ENCODE assay signal across 23 cellular contexts in genomic region chr1:182085726-182086125, GRCh38. TPM values are rescaled to one million over a fixed set of nuclear protein-coding genes. Genes with fewer than 3 reads are reported as not detected.
"Had no signal": no experiment of that assay in that cellular context is flagged by ENCODE, and none has a peak within 500 bp of the region (broad histone marks: within the 10 kb centered on the region; RNA-seq: fewer than 3 reads in every experiment).

No MANE protein-coding gene starts in this region.

- H3K27ac ChIP-seq: left lung, lower lobe of right lung, neural progenitor cell had no signal

- DNase-seq: activated CD4-positive, alpha-beta T cell treated with anti-CD3 and anti-CD28 coated beads for 1 hour; activated CD4-positive, alpha-beta T cell treated with anti-CD3 and anti-CD28 coated beads, Interleukin-2, amount 50 U/mL, for 48 hours; activated gamma-delta T cell treated with Interleukin-2 at 50 U/mL for 16 hours; activated T-cell treated with anti-CD3 and anti-CD28 coated beads, Interleukin-2, amount 50 U/mL, for 4 hours; dermis blood vessel endothelial cell; effector CD8-positive, alpha-beta T cell; left lung; lower lobe of right lung; mesenchymal stem cell; natural killer cell; spleen; stimulated activated CD4-positive, alpha-beta T cell treated with anti-CD3 and anti-CD28 coated beads, Interleukin-2, amount 100 ng/mL, for 48 hours; stimulated activated naive CD4-positive, alpha-beta T cell treated with Interleukin-2 at 50 U/mL for 16 hours had no signal

- H3K9me3 ChIP-seq: left lung, lower lobe of right lung, spleen, tibial nerve had no signal

- H3K36me3 Mint-ChIP-seq: activated naive CD4-positive, alpha-beta T cell treated with anti-CD3 and anti-CD28 coated beads, Interleukin-2, amount 50 U/mL, for 72 hours; natural killer cell; neural progenitor cell; WTC11 had no signal

- H3K4me2 ChIP-seq: neural progenitor cell had no signal

- H3K36me3 ChIP-seq: left lung, lower lobe of right lung, neural progenitor cell, spleen, tibial nerve had no signal

- H3K4me3 Mint-ChIP-seq: activated T-cell treated with anti-CD3 and anti-CD28 coated beads, Interleukin-2, amount 50 U/mL, for 4 hours; activated T-helper 17 cell treated with anti-CD3 and anti-CD28 coated beads, Interleukin-2, amount 50 U/mL, for 72 hours; central memory CD8-positive, alpha-beta T cell; natural killer cell; neural progenitor cell; WTC11 had no signal

- H3K27ac Mint-ChIP-seq: natural killer cell, neural progenitor cell, WTC11 had no signal

- H3K27me3 ChIP-seq: left lung, neural progenitor cell, spleen, tibial nerve had no signal

- H3K9me3 Mint-ChIP-seq: activated naive CD4-positive, alpha-beta T cell treated with anti-CD3 and anti-CD28 coated beads, Interleukin-2, amount 50 U/mL, for 72 hours; activated T-cell treated with anti-CD3 and anti-CD28 coated beads, Interleukin-2, amount 50 U/mL, for 4 hours; activated T-helper 17 cell treated with anti-CD3 and anti-CD28 coated beads, Interleukin-2, amount 50 U/mL, for 72 hours; central memory CD8-positive, alpha-beta T cell; natural killer cell; neural progenitor cell; WTC11 had no signal

- H3K9ac ChIP-seq: neural progenitor cell had no signal

- H3K4me1 ChIP-seq: neural progenitor cell had no signal

- H3K27me3 Mint-ChIP-seq: activated T-helper 17 cell treated with anti-CD3 and anti-CD28 coated beads, Interleukin-2, amount 50 U/mL, for 72 hours; central memory CD8-positive, alpha-beta T cell had no signal

- H3K4me3 ChIP-seq: left lung, lower lobe of right lung, neural progenitor cell, spleen, tibial nerve had no signal

RNA-seq across cellular contexts. Expression of gene ZNF648, which starts 24.2 kb away (rescaled TPM):
- total RNA-seq: activated T-cell treated with anti-CD3 and anti-CD28 coated beads, Interleukin-2, amount 50 U/mL, for 4 hours; bronchial epithelial cell; dermis blood vessel endothelial cell; lower lobe of right lung; natural killer cell; omental fat pad; right cardiac atrium; T-helper 2 cell treated with Interferon-gamma antibody and Interleukin-4, amounts not matched to agents 100 ng/mL and 5 ng/mL, for 36 hours had no signal
